11 cellular contexts compared by ENCODE assay signal in the genomic region with DNA sequence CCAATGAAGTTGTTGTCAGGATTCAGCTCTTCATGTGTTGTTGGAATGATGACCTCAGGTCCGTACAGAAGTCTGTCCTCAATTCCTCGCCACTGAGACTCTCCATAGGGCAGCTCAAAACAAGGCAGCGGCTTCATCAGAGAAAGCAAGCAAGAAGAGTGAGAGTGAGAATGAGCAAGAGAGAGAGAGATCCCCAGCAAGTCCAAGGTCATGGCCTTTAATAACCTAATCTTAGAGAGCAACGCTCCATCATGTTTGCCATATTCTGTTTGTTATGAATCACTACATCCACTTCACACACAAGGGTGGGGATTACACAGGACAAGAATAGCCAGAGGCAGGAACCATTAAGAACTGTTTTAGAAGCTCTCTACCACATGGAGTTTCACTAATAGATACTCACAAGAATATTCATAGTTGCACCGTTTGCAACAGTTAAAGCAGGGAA. TPM values are rescaled to one million over a fixed set of nuclear protein-coding genes. Genes with fewer than 3 reads are reported as not detected.
DNase-seq lines count a peak whose midpoint lies in the region; ATAC-seq and TF ChIP-seq lines count a peak whose summit lies in the region.
"Had no signal": no experiment of that assay in that cellular context is flagged by ENCODE, and none has a peak within 500 bp of the region (broad histone marks: within the 10 kb centered on the region; RNA-seq: fewer than 3 reads in every experiment).

No MANE protein-coding gene starts in this region.

- H2BK5ac ChIP-seq in trophoblast cell (ENCODE audit: low read depth, low read length, poor library complexity), result no peak overlapping the region

- H2AFZ ChIP-seq in trophoblast cell (ENCODE audit: insufficient read depth, low read length, poor library complexity) (no peak overlapping the region), SK-N-SH (ENCODE audit: low read depth) (no peak overlapping the region)

- peaks cover 3% of the 10 kb centered on the region for H3K79me1 ChIP-seq in trophoblast cell (ENCODE audit: low read length)

- no peak overlapping the region for H3K4ac ChIP-seq in trophoblast cell (ENCODE audit: low read depth, low read length)

- no peaks in the 10 kb centered on the region for H3K9me2 ChIP-seq in SK-N-SH

- H4K20me1 ChIP-seq in SK-N-SH (ENCODE audit: insufficient read depth), result no peaks in the 10 kb centered on the region

- POLR2A ChIA-PET in SK-N-SH (lab: Yijun Ruan, JAX), result no interaction called here

- ATAC-seq in GM18909 (IDR thresholded peaks at IDR 0.05; ENCODE audit: poor library complexity, unreplicated experiment) (peak; percentile 82), HG02571 (IDR thresholded peaks at IDR 0.05; ENCODE audit: unreplicated experiment) (peak; percentile 62), HG03460 (IDR thresholded peaks at IDR 0.05; ENCODE audit: unreplicated experiment) (peak; percentile 61)

- H3K23ac ChIP-seq in trophoblast cell (ENCODE audit: low read length), result no peak overlapping the region

- no peak overlapping the region for H4K8ac ChIP-seq in trophoblast cell (ENCODE audit: low read depth, low read length)

- no peak overlapping the region for H2BK120ac ChIP-seq in trophoblast cell (ENCODE audit: insufficient read depth, low read length, poor library complexity)

- no peak for TF ChIP-seq RAD21 in SK-N-SH (IDR thresholded peaks at IDR 0.05; ENCODE audit: low read length)

- DNase-seq in trophoblast cell, result no peak
- no peak for DNase-seq in cerebellar nuclear complex (lab: John Stamatoyannopoulos, UW)
- DNase-seq in SK-N-SH, result no peak
- no peak for DNase-seq in Kasumi-1 (lab: John Stamatoyannopoulos, UW)
- DNase-seq in GM03348 (ENCODE audit: low spot score), result no peak
- DNase-seq: activated T-cell treated with anti-CD3 and anti-CD28 coated beads, Interleukin-2, amount 50 U/mL, for 24 hours; DMS 273 treated with DMSO at 0.1 percent for 48 hours; nucleus accumbens had no signal

- H3K27ac ChIP-seq in trophoblast cell (ENCODE audit: low read depth, low read length) (no peak overlapping the region), SK-N-SH (ENCODE audit: low read depth in 2 of 2, low read length in 1 of 2) (no peak overlapping the region)

- H3K9me3 ChIP-seq in trophoblast cell (ENCODE audit: insufficient read depth, low read depth, low read length) (peaks cover 2% of the 10 kb centered on the region), SK-N-SH (no peaks in the 10 kb centered on the region)

- H3K79me2 ChIP-seq in trophoblast cell (ENCODE audit: control insufficient read depth, insufficient read depth, low read length, poor library complexity) (no peaks in the 10 kb centered on the region), SK-N-SH (ENCODE audit: insufficient read depth) (no peaks in the 10 kb centered on the region)

- H3K4me3 ChIP-seq in trophoblast cell (ENCODE audit: low read depth, low read length), result no peak overlapping the region
- H3K4me3 ChIP-seq in SK-N-SH (ENCODE audit: low read depth in 2 of 2, low read length in 1 of 2), result no peak overlapping the region

- H3K4me1 ChIP-seq in trophoblast cell (ENCODE audit: control insufficient read depth in 1 of 2, insufficient read depth in 2 of 2, low read length in 2 of 2), result peaks cover 9% of the 10 kb centered on the region in 2 experiments
- H3K4me1 ChIP-seq in SK-N-SH (ENCODE audit: control insufficient read depth in 1 of 2, insufficient read depth in 2 of 2, low read depth in 1 of 2, low read length in 1 of 2), result no peaks in the 10 kb centered on the region

- no peaks in the 10 kb centered on the region for H3F3A ChIP-seq in SK-N-SH (replicated peaks; ENCODE audit: insufficient read depth)

- CTCF ChIA-PET in SK-N-SH (lab: Yijun Ruan, JAX), result no interaction called here

- H2AK5ac ChIP-seq in trophoblast cell (ENCODE audit: low read length), result no peak overlapping the region

- H4K91ac ChIP-seq in trophoblast cell (ENCODE audit: low read depth, low read length), result no peak overlapping the region

- H3K18ac ChIP-seq in trophoblast cell (ENCODE audit: low read length), result no peak overlapping the region

- H3K4me2 ChIP-seq in trophoblast cell (ENCODE audit: low read length), result no peak overlapping the region
- no peak overlapping the region for H3K4me2 ChIP-seq in SK-N-SH

- no peak overlapping the region for H3K9ac ChIP-seq in trophoblast cell (ENCODE audit: low read length)
- no peak overlapping the region for H3K9ac ChIP-seq in SK-N-SH

- no peak for TF ChIP-seq EP300 in SK-N-SH (IDR thresholded peaks at IDR 0.05; ENCODE audit: borderline replicate concordance in 1 of 2, low read depth in 1 of 2, low read length in 1 of 2)

- peak overlapping the region; percentile 23 for H2BK12ac ChIP-seq in trophoblast cell (ENCODE audit: low read length)

- H3K27me3 ChIP-seq in trophoblast cell (ENCODE audit: insufficient read depth, low read length), result no peaks in the 10 kb centered on the region
- H3K27me3 ChIP-seq in SK-N-SH (ENCODE audit: insufficient read depth), result no peaks in the 10 kb centered on the region

- H3K36me3 ChIP-seq in trophoblast cell (ENCODE audit: control insufficient read depth in 1 of 2, insufficient read depth in 2 of 2, low read length in 2 of 2) (no peaks in the 10 kb centered on the region), SK-N-SH (replicated peaks in 1 of 2; ENCODE audit: control insufficient read depth in 1 of 2, insufficient read depth in 2 of 2, low read length in 1 of 2) (no peaks in the 10 kb centered on the region)

- H4K12ac ChIP-seq in trophoblast cell (ENCODE audit: low read depth, low read length), result no peak overlapping the region

- no CpG with 5 or more reads among the region's 5 CpGs for WGBS in trophoblast cell (ENCODE audit: extremely low coverage, insufficient coverage, insufficient read length)
- 58% methylated on average over 5 of the region's 5 CpGs for WGBS in SK-N-SH (ENCODE audit: low lambda C conversion rate)

- no peak for TF ChIP-seq CTCF in SK-N-SH (IDR thresholded peaks at IDR 0.05)

- H3K14ac ChIP-seq in trophoblast cell (ENCODE audit: low read length), result no peak overlapping the region

TF ChIP-seq in SK-N-SH, 30 proteins besides CTCF, POLR2A, EP300 and RAD21:
- TF ChIP-seq FOXM1 (IDR thresholded peaks at IDR 0.05; ENCODE audit: low read depth) (no peak), RCOR1 (IDR thresholded peaks at IDR 0.05; ENCODE audit: low read length) (no peak), FOSL2 (IDR thresholded peaks at IDR 0.05; ENCODE audit: borderline replicate concordance, low read depth) (no peak), EZH2phosphoT487 (IDR thresholded peaks at IDR 0.05; ENCODE audit: borderline replicate concordance, low read depth) (no peak), ELF1 (IDR thresholded peaks at IDR 0.05) (no peak), JUND (IDR thresholded peaks at IDR 0.05) (no peak), TCF12 (IDR thresholded peaks at IDR 0.05) (no peak)

RNA-seq across cellular contexts. Expression of a gene that starts 23.3 kb away (rescaled TPM):
- not detected in 2 replicates for polyA plus RNA-seq in trophoblast cell (2013)
- 0.13 and 0.36 TPM in 2 replicates for polyA plus RNA-seq in SK-N-SH (2012; rRNA removed)
- 0.29 and 0.36 TPM in 2 replicates for polyA plus RNA-seq in SK-N-SH (2012; cell fraction: cytosol; rRNA removed)
- 0.25 and 0.27 TPM in 2 replicates for polyA plus RNA-seq in SK-N-SH (2012; cell fraction: nucleus; rRNA removed)
